8 cellular contexts compared by ENCODE assay signal in the genomic region with DNA sequence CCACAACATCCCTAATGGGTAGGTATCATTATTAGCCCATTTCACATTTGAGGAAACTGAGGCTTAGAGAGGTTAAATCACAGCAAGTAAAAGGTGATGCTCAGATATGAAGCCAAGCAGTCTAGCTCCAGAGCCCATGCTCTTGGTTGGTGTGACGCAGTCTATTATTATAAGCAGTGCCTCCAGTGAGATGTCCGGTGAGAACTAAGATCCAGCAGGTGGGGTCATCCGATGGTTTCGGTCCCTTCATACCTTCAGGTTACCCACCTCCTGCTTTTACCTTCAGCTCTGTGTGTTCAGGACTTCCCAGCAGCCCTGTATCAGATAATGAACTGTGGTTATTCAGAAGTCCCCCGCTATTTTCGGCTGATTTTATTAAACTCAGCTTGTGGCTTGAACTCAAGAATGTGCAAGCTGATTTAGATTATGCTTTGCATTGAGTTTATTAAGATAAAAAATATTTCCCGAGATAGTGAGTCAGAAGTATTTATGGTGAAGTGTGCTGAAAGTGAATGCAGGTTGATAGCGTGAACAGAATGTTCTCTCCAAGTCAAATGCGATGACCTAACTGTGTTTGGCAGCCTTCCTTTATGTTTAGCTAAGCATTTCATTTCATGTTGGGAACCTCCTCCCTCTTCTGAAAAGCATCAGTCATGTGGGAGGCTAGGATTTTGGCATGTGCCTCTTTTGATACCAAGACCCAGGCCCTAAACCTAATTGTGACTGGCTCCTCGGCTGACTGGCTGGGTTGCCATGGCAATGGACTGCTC.
DNase-seq lines count a peak whose midpoint lies in the region; ATAC-seq and TF ChIP-seq lines count a peak whose summit lies in the region.
"Had no signal": no experiment of that assay in that cellular context is flagged by ENCODE, and none has a peak within 500 bp of the region (broad histone marks: within the 10 kb centered on the region; RNA-seq: fewer than 3 reads in every experiment).

No MANE protein-coding gene starts in this region.

- TF ChIP-seq EP300 in tibial nerve (IDR thresholded peaks at IDR 0.05) = peak; percentile 83 to 96

- H3K9me3 ChIP-seq in left lung (no peaks in the 10 kb centered on the region), tibial nerve (no peaks in the 10 kb centered on the region)

- H3K36me3 ChIP-seq in left lung (no peaks in the 10 kb centered on the region), tibial nerve (no peaks in the 10 kb centered on the region)

- H3K27me3 Mint-ChIP-seq in naive thymus-derived CD8-positive, alpha-beta T cell = peaks cover 0 to 17% (median 4%) of the 10 kb centered on the region in 5 donors

- no peak for TF ChIP-seq POLR2A in tibial nerve (IDR thresholded peaks at IDR 0.05)

- H3K27ac Mint-ChIP-seq in naive thymus-derived CD8-positive, alpha-beta T cell = no peak overlapping the region

- H3K4me3 ChIP-seq in LNCaP clone FGC (ENCODE audit: low read depth, low read length) (no peak overlapping the region), left lung (no peak overlapping the region), tibial nerve (no peak overlapping the region)

- ATAC-seq in left lung (peak; percentile 79), HG03521 (IDR thresholded peaks at IDR 0.05; ENCODE audit: unreplicated experiment) (no peak), HG02973 (IDR thresholded peaks at IDR 0.05; ENCODE audit: unreplicated experiment) (no peak)
- no peak for ATAC-seq in naive thymus-derived CD8-positive, alpha-beta T cell

- no peak for TF ChIP-seq CTCF in LNCaP clone FGC (IDR thresholded peaks at IDR 0.05; ENCODE audit: control insufficient read depth, extremely low read depth, insufficient read depth)
- no peak for TF ChIP-seq CTCF in left lung (IDR thresholded peaks at IDR 0.05)
- no peak for TF ChIP-seq CTCF in tibial nerve (IDR thresholded peaks at IDR 0.05)

- H3K27ac ChIP-seq in left lung (peak overlapping the region; percentile 55 to 56), tibial nerve (peak overlapping the region; percentile 53 to 89 (median 74))

- H3K4me1 Mint-ChIP-seq in naive thymus-derived CD8-positive, alpha-beta T cell = no peaks in the 10 kb centered on the region

- DNase-seq in LNCaP clone FGC (ENCODE audit: low read depth) (peak; percentile 89), cerebellar cortex (ENCODE audit: low spot score) (peak; percentile 81), left lung (no peak), tibial nerve (ENCODE audit: low spot score in 2 of 2) (peak in 1 of 2 donors; percentile 76)
- no peak for DNase-seq in naive thymus-derived CD8-positive, alpha-beta T cell
- DNase-seq: T-helper 2 cell had no signal

- intact Hi-C loops in left lung (cut with DNase I) = no loop called here

- H3K27me3 ChIP-seq in left lung = no peaks in the 10 kb centered on the region
- H3K27me3 ChIP-seq in tibial nerve = no peaks in the 10 kb centered on the region

- POLR2A ChIA-PET in naive thymus-derived CD8-positive, alpha-beta T cell (lab: Charles Lee) = no interaction called here

- H3K4me1 ChIP-seq in left lung = peaks cover 0 to 8% of the 10 kb centered on the region in 2 donors
- peaks cover 0 to 65% (median 28%) of the 10 kb centered on the region in 4 donors for H3K4me1 ChIP-seq in tibial nerve

- WGBS in tibial nerve, 2 donors = 42 to 47% methylated on average over 10 of the region's 10 CpGs

- no peaks in the 10 kb centered on the region for H3K36me3 Mint-ChIP-seq in naive thymus-derived CD8-positive, alpha-beta T cell

- H3K4me3 Mint-ChIP-seq in naive thymus-derived CD8-positive, alpha-beta T cell = no peak overlapping the region

- no peaks in the 10 kb centered on the region for H3K9me3 Mint-ChIP-seq in naive thymus-derived CD8-positive, alpha-beta T cell

Comparison
In these comparisons a context has a peak if more than half of its experiments do, and no peak if none do; other contexts are left out.
1. DNase-seq: peak in LNCaP clone FGC (single experiment) and cerebellar cortex (single experiment); none in left lung (0 of 2) and naive thymus-derived CD8-positive, alpha-beta T cell (0 of 10).